ENCODE assay signal across 9 cellular contexts in the genomic region with DNA sequence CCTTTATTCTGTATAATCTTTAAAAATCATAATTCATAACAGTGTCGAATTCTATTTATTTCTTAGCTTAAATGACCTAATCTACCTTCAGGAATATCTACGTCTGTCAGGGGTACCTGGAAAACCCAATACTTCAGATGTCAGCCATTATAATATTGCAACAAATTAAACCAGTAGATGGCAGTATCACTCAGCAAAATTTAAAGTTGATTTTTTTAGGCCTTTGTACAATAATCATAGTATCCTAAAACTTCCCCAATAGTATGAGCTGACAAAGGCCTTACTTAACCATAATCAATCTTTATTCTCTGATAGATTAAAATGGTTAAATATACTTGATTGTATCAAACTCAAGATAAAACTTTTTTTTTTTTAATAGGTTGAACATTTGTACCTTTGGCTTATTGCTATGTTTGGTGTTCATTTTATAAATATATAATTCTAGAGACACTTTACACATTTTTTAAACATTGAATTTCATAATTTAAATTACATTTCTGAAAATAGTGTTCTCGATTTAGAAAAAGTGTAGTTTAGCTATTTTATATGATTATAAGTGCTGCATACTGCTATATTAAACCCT.
DNase-seq lines count a peak whose midpoint lies in the region; ATAC-seq and TF ChIP-seq lines count a peak whose summit lies in the region.
"Had no signal": no experiment of that assay in that cellular context is flagged by ENCODE, and none has a peak within 500 bp of the region (broad histone marks: within the 10 kb centered on the region; RNA-seq: fewer than 3 reads in every experiment).

No MANE protein-coding gene starts in this region.

- DNase-seq in GM12865 (ENCODE audit: low read depth) (peak; percentile 4), NCI-H82 treated with DMSO at 0.1 percent for 48 hours (lab: John Stamatoyannopoulos, UW; ENCODE audit: unreplicated experiment) (peak; percentile 3), esophagus muscularis mucosa (ENCODE audit: extremely low spot score) (no peak), smooth muscle cell (lab: John Stamatoyannopoulos, UW; ENCODE audit: unreplicated experiment) (no peak), SKM-1 treated with dmso at 0.1 percent for 144 hours (lab: John Stamatoyannopoulos, UW; ENCODE audit: unreplicated experiment) (no peak)
- DNase-seq in activated naive CD8-positive, alpha-beta T cell treated with anti-CD3 and anti-CD28 coated beads, Interleukin-2, amount 50 U/mL, for 24 hours, result no peak

- peaks cover 9% of the 10 kb centered on the region for H3K9me3 Mint-ChIP-seq in activated naive CD8-positive, alpha-beta T cell treated with anti-CD3 and anti-CD28 coated beads, Interleukin-2, amount 50 U/mL, for 24 hours

- no peak overlapping the region for H3K4me2 ChIP-seq in smooth muscle cell

- H3K36me3 Mint-ChIP-seq in activated naive CD8-positive, alpha-beta T cell treated with anti-CD3 and anti-CD28 coated beads, Interleukin-2, amount 50 U/mL, for 24 hours (ENCODE audit: low read depth), result no peaks in the 10 kb centered on the region

- H3K27me3 Mint-ChIP-seq in activated naive CD8-positive, alpha-beta T cell treated with anti-CD3 and anti-CD28 coated beads, Interleukin-2, amount 50 U/mL, for 24 hours, result no peaks in the 10 kb centered on the region

- no peaks in the 10 kb centered on the region for H3K79me2 ChIP-seq in smooth muscle cell (ENCODE audit: low read depth)

- H3K4me1 ChIP-seq in esophagus muscularis mucosa, result no peaks in the 10 kb centered on the region
- H3K4me1 ChIP-seq in smooth muscle cell (ENCODE audit: low read depth), result no peaks in the 10 kb centered on the region
- H3K4me1 ChIP-seq: SJSA1 had no signal

- H2AFZ ChIP-seq in smooth muscle cell (ENCODE audit: low read depth), result no peak overlapping the region

- no peak overlapping the region for H3K4me3 Mint-ChIP-seq in activated naive CD8-positive, alpha-beta T cell treated with anti-CD3 and anti-CD28 coated beads, Interleukin-2, amount 50 U/mL, for 24 hours

- no peaks in the 10 kb centered on the region for H3K36me3 ChIP-seq in esophagus muscularis mucosa
- no peaks in the 10 kb centered on the region for H3K36me3 ChIP-seq in smooth muscle cell (ENCODE audit: low read depth)
- H3K36me3 ChIP-seq: SJSA1 had no signal

- ATAC-seq in HG02759 (IDR thresholded peaks at IDR 0.05; ENCODE audit: unreplicated experiment) (peak; percentile 67), HG02763 (IDR thresholded peaks at IDR 0.05; ENCODE audit: unreplicated experiment) (no peak)
- no peak for ATAC-seq in activated naive CD8-positive, alpha-beta T cell treated with anti-CD3 and anti-CD28 coated beads, Interleukin-2, amount 50 U/mL, for 24 hours

- H3K4me1 Mint-ChIP-seq in activated naive CD8-positive, alpha-beta T cell treated with anti-CD3 and anti-CD28 coated beads, Interleukin-2, amount 50 U/mL, for 24 hours, result no peaks in the 10 kb centered on the region

- H3K9ac ChIP-seq in smooth muscle cell (ENCODE audit: low read depth), result no peak overlapping the region

- H3F3A ChIP-seq in smooth muscle cell (ENCODE audit: low read depth), result no peaks in the 10 kb centered on the region

- TF ChIP-seq CTCF in GM12865 (IDR thresholded peaks at IDR 0.05; ENCODE audit: insufficient read depth, low read depth, low read length, missing control alignments) (peak; percentile 24), esophagus muscularis mucosa (IDR thresholded peaks at IDR 0.05) (peak in 2 of 3 experiments; percentile 11 to 45), smooth muscle cell (IDR thresholded peaks at IDR 0.05; ENCODE audit: borderline replicate concordance, insufficient read depth, poor library complexity, severe bottlenecking) (peak; percentile 71)

- H3K4me3 ChIP-seq in GM12865 (ENCODE audit: low read depth, low read length), result no peak overlapping the region
- no peak overlapping the region for H3K4me3 ChIP-seq in esophagus muscularis mucosa
- H3K4me3 ChIP-seq in smooth muscle cell, result no peak overlapping the region
- H3K4me3 ChIP-seq: SJSA1 had no signal

- no peaks in the 10 kb centered on the region for H3K27me3 ChIP-seq in esophagus muscularis mucosa
- no peaks in the 10 kb centered on the region for H3K27me3 ChIP-seq in smooth muscle cell (ENCODE audit: low read depth)
- H3K27me3 ChIP-seq: SJSA1 had no signal

- no peak for TF ChIP-seq POLR2A in esophagus muscularis mucosa (IDR thresholded peaks at IDR 0.05; ENCODE audit: low read depth)

- 22% methylated on average over 3 of the region's 3 CpGs for WGBS in esophagus muscularis mucosa
- WGBS in smooth muscle cell (ENCODE audit: low lambda C conversion rate), result 23% methylated on average over 3 of the region's 3 CpGs

- H3K9me3 ChIP-seq in esophagus muscularis mucosa (no peaks in the 10 kb centered on the region), smooth muscle cell (replicated peaks; ENCODE audit: low read depth) (no peaks in the 10 kb centered on the region)
- H3K9me3 ChIP-seq: SJSA1 had no signal

- H3K27ac Mint-ChIP-seq in activated naive CD8-positive, alpha-beta T cell treated with anti-CD3 and anti-CD28 coated beads, Interleukin-2, amount 50 U/mL, for 24 hours, result no peak overlapping the region

- no peaks in the 10 kb centered on the region for H4K20me1 ChIP-seq in smooth muscle cell (ENCODE audit: low read depth)

- intact Hi-C loops in esophagus muscularis mucosa (cut with DNase I), result no loop called here

- H3K27ac ChIP-seq in esophagus muscularis mucosa (replicated peaks in 1 of 4) (no peak overlapping the region), smooth muscle cell (ENCODE audit: low read depth) (no peak overlapping the region)
- H3K27ac ChIP-seq: SJSA1 had no signal

- TF ChIP-seq EP300 in esophagus muscularis mucosa (IDR thresholded peaks at IDR 0.05), result no peak

Comparison
In these comparisons a context has a peak if more than half of its experiments do, and no peak if none do; other contexts are left out.
1. DNase-seq: peak in GM12865 (single experiment) and NCI-H82 treated with DMSO at 0.1 percent for 48 hours (single experiment); none in esophagus muscularis mucosa (single experiment), smooth muscle cell (single experiment), SKM-1 treated with dmso at 0.1 percent for 144 hours (single experiment) and activated naive CD8-positive, alpha-beta T cell treated with anti-CD3 and anti-CD28 coated beads, Interleukin-2, amount 50 U/mL, for 24 hours (single experiment).
2. Peak in every context shown above with its lines, with median percentiles within 50 percentile points of each other: CTCF ChIP-seq.